Comparison of ENCODE assay signal across 1 cellular context in the genomic region with DNA sequence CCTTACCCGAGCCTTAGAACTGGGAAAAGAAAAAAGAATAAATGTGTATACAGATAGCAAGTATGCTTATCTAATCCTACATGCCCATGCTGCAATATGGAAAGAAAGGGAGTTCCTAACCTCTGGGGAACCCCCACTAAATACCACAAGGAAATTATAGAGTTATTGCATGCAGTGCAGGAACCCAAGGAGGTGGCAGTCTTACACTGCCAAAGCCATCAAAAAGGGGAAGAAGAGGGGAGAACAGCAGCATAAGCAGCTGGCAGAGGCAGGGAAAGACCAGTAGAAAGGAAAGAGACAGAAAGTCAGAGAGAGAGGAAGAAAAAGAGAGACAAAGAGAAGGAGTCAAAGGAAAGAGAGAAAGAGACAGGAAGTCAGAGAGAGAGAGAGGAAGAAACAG. TPM values are rescaled to one million over a fixed set of nuclear protein-coding genes. Genes with fewer than 3 reads are reported as not detected.
"Had no signal": no experiment of that assay in that cellular context is flagged by ENCODE, and none has a peak within 500 bp of the region (broad histone marks: within the 10 kb centered on the region; RNA-seq: fewer than 3 reads in every experiment).

No MANE protein-coding gene starts in this region.

RNA-seq across cellular contexts. Expression of a gene that starts 5.7 kb away (rescaled TPM):
- total RNA-seq: ascending aorta had no signal
